In the genomic region with DNA sequence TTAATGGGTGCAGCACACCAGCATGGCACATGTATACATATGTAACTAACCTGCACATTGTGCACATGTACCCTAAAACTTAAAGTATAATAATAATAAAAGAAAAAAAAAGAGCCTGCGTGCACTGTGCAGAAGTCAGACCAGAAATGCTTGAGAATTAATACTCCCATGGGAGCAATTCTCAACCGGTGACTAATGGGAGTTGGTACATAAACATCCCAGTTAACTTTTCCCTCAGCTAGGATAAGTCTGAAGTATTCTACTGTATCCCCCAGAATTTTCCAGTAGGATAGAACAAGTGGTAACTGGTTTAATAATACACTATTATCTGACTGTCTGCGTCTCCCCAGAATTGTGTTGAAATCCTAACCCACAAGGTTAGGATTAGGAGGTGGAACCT, we compare ENCODE assay signal across 22 cellular contexts.
DNase-seq lines count a peak whose midpoint lies in the region; ATAC-seq and TF ChIP-seq lines count a peak whose summit lies in the region.
"Had no signal": no experiment of that assay in that cellular context is flagged by ENCODE, and none has a peak within 500 bp of the region (broad histone marks: within the 10 kb centered on the region; RNA-seq: fewer than 3 reads in every experiment).

No MANE protein-coding gene starts in this region.

- POLR2A ChIA-PET in IMR-90 (lab: Charles Lee; ENCODE audit: unreplicated experiment) = no interaction called here

- no peak for TF ChIP-seq RAD21 in IMR-90 (IDR thresholded peaks at IDR 0.05; ENCODE audit: low read length)

- TF ChIP-seq CTCF in AG09309 (IDR thresholded peaks at IDR 0.05; ENCODE audit: control insufficient read depth, insufficient read depth, low read depth, low read length, missing control alignments) = no peak
- TF ChIP-seq CTCF in IMR-90 (conservative IDR thresholded peaks at IDR 0.05; ENCODE audit: low read depth, low read length) = no peak
- TF ChIP-seq CTCF in choroid plexus epithelial cell (conservative IDR thresholded peaks at IDR 0.05; ENCODE audit: low read depth, low read length) = no peak

- H2BK5ac ChIP-seq in IMR-90 (ENCODE audit: low read depth, low read length, poor library complexity, severe bottlenecking) = peak overlapping the region; percentile 62

- no peak overlapping the region for H3K4me3 ChIP-seq in AG09309 (ENCODE audit: control insufficient read depth, low read depth, low read length)
- no peak overlapping the region for H3K4me3 ChIP-seq in IMR-90 (ENCODE audit: insufficient read depth, low read depth, low read length)
- H3K4me3 ChIP-seq in choroid plexus epithelial cell (ENCODE audit: low read depth, low read length) = no peak overlapping the region
- H3K4me3 ChIP-seq: pancreas, suprapubic skin had no signal

- H3K4me1 ChIP-seq in IMR-90 (ENCODE audit: control insufficient read depth, insufficient read depth, low read length) = peaks cover 5% of the 10 kb centered on the region; the same call in 1 of the 2 replicates
- H3K4me1 ChIP-seq: pancreas, suprapubic skin had no signal

- peaks cover 3% of the 10 kb centered on the region; the same call in 1 of the 2 replicates for H3K9me3 ChIP-seq in IMR-90 (ENCODE audit: control insufficient read depth, insufficient read depth, low read length)
- H3K9me3 ChIP-seq: pancreas, suprapubic skin had no signal

- H3K14ac ChIP-seq in IMR-90 (replicated peaks; ENCODE audit: low read depth, low read length) = no peak overlapping the region

- H3K18ac ChIP-seq in IMR-90 (ENCODE audit: low read depth, low read length) = peak overlapping the region; percentile 6; the same call in 1 of the 2 replicates

- no peaks in the 10 kb centered on the region for H4K20me1 ChIP-seq in IMR-90 (ENCODE audit: insufficient read depth, low read length)

- H3K56ac ChIP-seq in IMR-90 (ENCODE audit: extremely low read depth, insufficient read depth, low read length) = no peak overlapping the region

- no peak overlapping the region for H2AK9ac ChIP-seq in IMR-90 (replicated peaks; ENCODE audit: low read depth, low read length, poor library complexity)

- ATAC-seq in IMR-90 (ENCODE audit: low read depth) = peak; percentile 77
- no peak for ATAC-seq in Right ventricle myocardium superior (ENCODE audit: poor library complexity)
- ATAC-seq in GM21381 (IDR thresholded peaks at IDR 0.05; ENCODE audit: unreplicated experiment) = no peak
- ATAC-seq: activated T-cell treated with anti-CD3 and anti-CD28 coated beads, Interleukin-2, amount 50 U/mL, for 4 hours; HepG2; left cardiac atrium; naive thymus-derived CD4-positive, alpha-beta T cell; pancreas; right cardiac atrium had no signal

- no peak for TF ChIP-seq POLR2A in IMR-90 (IDR thresholded peaks at IDR 0.05; ENCODE audit: low read depth, low read length)

- H2BK120ac ChIP-seq in IMR-90 (ENCODE audit: low read depth, low read length) = peak overlapping the region; percentile 69

- H3K23ac ChIP-seq in IMR-90 (ENCODE audit: low read depth, low read length) = no peak overlapping the region

- WGBS in IMR-90 (ENCODE audit: extremely low coverage in 2 of 2, insufficient read length in 1 of 2), 2 experiments = no CpG with 5 or more reads among the region's 3 CpGs

- intact Hi-C loops in IMR-90 (cut with micrococcal nuclease) (no loop called here), Right ventricle myocardium superior (cut with DNase I) (no loop called here)

- no peak overlapping the region for H3K4me2 ChIP-seq in IMR-90 (ENCODE audit: low read depth, low read length)

- DNase-seq in AG09309 (ENCODE audit: low read depth) (peak; percentile 88), IMR-90 (peak; percentile 85), choroid plexus epithelial cell (ENCODE audit: low read depth) (peak; percentile 81), myocyte (ENCODE audit: low read depth) (peak; percentile 34), hippocampal formation (lab: John Stamatoyannopoulos, UW) (no peak), NCI-H187 (lab: John Stamatoyannopoulos, UW) (no peak), Right ventricle myocardium superior (no peak)
- DNase-seq: activated CD8-positive, alpha-beta memory T cell treated with anti-CD3 and anti-CD28 coated beads for 24 hours; activated naive CD4-positive, alpha-beta T cell treated with anti-CD3 and anti-CD28 coated beads, Interleukin-2, amount 10 ng/mL, durations not matched to agents 7 days and 5 days; activated T-cell treated with anti-CD3 and anti-CD28 coated beads, Interleukin-2, amount 50 U/mL, for 4 hours; left cardiac atrium; naive thymus-derived CD4-positive, alpha-beta T cell; NCI-H1417 treated with DMSO at 0.1 percent for 48 hours; NCI-H526; pancreas; right cardiac atrium; RPMI8226; stimulated activated CD4-positive, alpha-beta T cell treated with anti-CD3 and anti-CD28 coated beads, Interleukin-15, amount 100 ng/mL, for 24 hours; T1000 had no signal

- no peak overlapping the region for H3K27ac ChIP-seq in IMR-90 (ENCODE audit: insufficient read depth, low read length)
- H3K27ac ChIP-seq: pancreas, suprapubic skin had no signal

- no TSS peak for BruUV-seq in IMR-90 (replicated peaks; lab: Mats Ljungman, UMichigan)

- H3K79me1 ChIP-seq in IMR-90 (ENCODE audit: low read depth in 1 of 2, low read length in 2 of 2) = 0 out of 4 replicates have a peak, but pooled peaks cover 0 to 3% of the 10 kb centered on the region in 2 experiments

- peak overlapping the region; percentile 3; the same call in 1 of the 2 replicates for H4K5ac ChIP-seq in IMR-90 (ENCODE audit: low read depth, low read length)

- H3K9ac ChIP-seq in IMR-90 (ENCODE audit: low read depth, low read length) = no peak overlapping the region

- H3K27me3 ChIP-seq in IMR-90 (ENCODE audit: control insufficient read depth, insufficient read depth, low read length) = no peaks in the 10 kb centered on the region
- H3K27me3 ChIP-seq: pancreas, suprapubic skin had no signal

- H3K4ac ChIP-seq in IMR-90 (ENCODE audit: low read depth, low read length) = 0 out of 2 replicates have a peak overlapping the region, but pooled peaks have one; percentile 59

- in situ Hi-C loops in IMR-90 (cut with MboI; ENCODE audit: low sequenced_read_pairs) = loop anchor here (10.0 kb wide), 1 partner anchor 112 kb away; no protein-coding TSS in a partner anchor

- no peaks in the 10 kb centered on the region for H3K36me3 ChIP-seq in IMR-90 (ENCODE audit: control insufficient read depth, insufficient read depth, low read length)
- H3K36me3 ChIP-seq: pancreas, suprapubic skin had no signal

- peak overlapping the region; percentile 78 for H2BK20ac ChIP-seq in IMR-90 (ENCODE audit: low read depth, low read length)

- peak overlapping the region in 1 of 2 experiments; percentile 47; a peak in 2 of 4 replicates for H4K8ac ChIP-seq in IMR-90 (ENCODE audit: low read depth in 2 of 2, low read length in 2 of 2)

- dilution Hi-C loops in IMR-90 (cut with HindIII; ENCODE audit: low sequenced_read_pairs, unreplicated experiment) = no loop called here

- CTCF ChIA-PET in IMR-90 (lab: Yijun Ruan, JAX) = no interaction called here

- H3K9me1 ChIP-seq in IMR-90 (ENCODE audit: insufficient read depth, low read length) = peaks cover 3% of the 10 kb centered on the region; the same call in 1 of the 2 replicates

- peak overlapping the region; percentile 59; the same call in 2 of the 3 replicates for H2BK15ac ChIP-seq in IMR-90 (ENCODE audit: low read depth, low read length)

- peak overlapping the region; percentile 53; the same call in 1 of the 2 replicates for H4K91ac ChIP-seq in IMR-90 (ENCODE audit: insufficient read depth, low read depth, low read length)

- peak overlapping the region; percentile 6; the same call in 1 of the 2 replicates for H2AK5ac ChIP-seq in IMR-90 (ENCODE audit: low read depth, low read length)

- H2AFZ ChIP-seq in IMR-90 (replicated peaks; ENCODE audit: low read length, poor library complexity) = no peak overlapping the region

TF ChIP-seq in IMR-90, 13 proteins besides CTCF, POLR2A, EP300 and RAD21:
- TF ChIP-seq CEBPB (IDR thresholded peaks at IDR 0.05; ENCODE audit: low read depth, low read length) (0 out of 2 replicates have a peak, but pooled peaks have one; percentile 1), SMC3 (IDR thresholded peaks at IDR 0.05; ENCODE audit: low read depth, low read length) (no peak)
TF ChIP-seq in IMR-90: peak in this region for 1.

Comparison
In these comparisons a context has a peak if more than half of its experiments do, and no peak if none do; other contexts are left out.
1. DNase-seq: peak in AG09309 (single experiment), IMR-90 (single experiment), choroid plexus epithelial cell (single experiment) and myocyte (single experiment); none in hippocampal formation (0 of 2), NCI-H187 (0 of 2) and Right ventricle myocardium superior (single experiment).